ENCODE assay signal across 1 cellular context in the genomic region with DNA sequence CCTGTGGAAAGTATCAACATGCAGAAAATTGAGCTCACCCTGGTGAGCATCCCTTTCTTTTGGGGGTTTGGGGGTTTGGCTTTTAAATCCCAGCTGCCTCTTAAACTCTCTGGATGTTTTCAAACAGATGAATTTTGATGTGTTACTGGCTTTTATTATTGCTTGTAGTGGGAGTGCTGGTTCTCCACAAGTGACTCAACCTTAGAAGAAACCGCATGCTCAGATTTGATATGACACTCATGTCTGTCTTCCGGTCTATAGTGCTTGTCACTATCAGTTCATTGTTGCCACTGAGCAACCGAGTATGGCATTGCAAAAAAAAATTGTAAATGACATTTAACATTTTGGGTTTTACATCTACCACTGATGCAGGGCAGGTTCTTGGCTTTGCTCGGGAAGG.
A peak's percentile ranks its signal among the peaks of the same experiment; 100 is the strongest.
TF ChIP-seq lines count a peak whose summit lies in the region.

No MANE protein-coding gene starts in this region.

TF ChIP-seq in K562, 482 proteins besides CTCF, POLR2A, EP300 and RAD21 (continued from another document):
- TF ChIP-seq AFF1 (IDR thresholded peaks at IDR 0.05; ENCODE audit: low read depth in 1 of 2, partially characterized antibody in 2 of 2) (no peak), TCFL5 (CRISPR knock-in tag; conservative IDR thresholded peaks at IDR 0.05) (no peak), KDM1A (IDR thresholded peaks at IDR 0.05) (peak; percentile 14 to 59; a peak in 1 of 4 replicates), ZNF277 (CRISPR knock-in tag; IDR thresholded peaks at IDR 0.05; ENCODE audit: borderline replicate concordance) (no peak), FOSL1 (tag; conservative IDR thresholded peaks at IDR 0.05) (peak; percentile 80), NFXL1 (CRISPR knock-in tag; IDR thresholded peaks at IDR 0.05) (no peak), SUPT5H (IDR thresholded peaks at IDR 0.05) (no peak), CSDE1 (IDR thresholded peaks at IDR 0.05) (no peak), HEY1 (CRISPR knock-in tag; IDR thresholded peaks at IDR 0.05; ENCODE audit: borderline replicate concordance) (no peak), KLF13 (tag; IDR thresholded peaks at IDR 0.05; ENCODE audit: borderline replicate concordance, low read depth) (no peak), EP400 (IDR thresholded peaks at IDR 0.05) (no peak), JUND (IDR thresholded peaks at IDR 0.05; ENCODE audit: borderline replicate concordance, low read depth, low read length) (peak; percentile 26; the same call in 1 of the 2 replicates), JUND (tag; IDR thresholded peaks at IDR 0.05; ENCODE audit: borderline replicate concordance, low read depth, low read length) (no peak; the same call in 2 of the 3 replicates), RFX1 (IDR thresholded peaks at IDR 0.05) (no peak), CEBPG (CRISPR knock-in tag; IDR thresholded peaks at IDR 0.05) (no peak), CEBPG (tag; conservative IDR thresholded peaks at IDR 0.05 in 1 of 2, IDR thresholded peaks at IDR 0.05 in 1 of 2) (no peak), KLF10 (CRISPR knock-in tag; IDR thresholded peaks at IDR 0.05) (no peak), ARID1B (IDR thresholded peaks at IDR 0.05) (peak; percentile 29; the same call in 1 of the 2 replicates), OTX1 (CRISPR knock-in tag; IDR thresholded peaks at IDR 0.05) (no peak), ZFP30 (CRISPR knock-in tag; IDR thresholded peaks at IDR 0.05; ENCODE audit: borderline replicate concordance) (no peak), HMGN3 (IDR thresholded peaks at IDR 0.05; ENCODE audit: borderline replicate concordance, extremely low read depth, insufficient read length, low read depth, low read length) (no peak), ZEB2 (IDR thresholded peaks at IDR 0.05) (no peak), FOXK1 (CRISPR knock-in tag; IDR thresholded peaks at IDR 0.05; ENCODE audit: borderline replicate concordance) (no peak), RCOR1 (IDR thresholded peaks at IDR 0.05; ENCODE audit: borderline replicate concordance in 1 of 2, low read depth in 2 of 2, low read length in 2 of 2) (peak in 1 of 2 experiments; percentile 61; a peak in 1 of 4 replicates), UBTF (IDR thresholded peaks at IDR 0.05; ENCODE audit: borderline replicate concordance in 1 of 2, low read depth in 2 of 2, low read length in 2 of 2) (no peak), GTF2A2 (tag; IDR thresholded peaks at IDR 0.05) (no peak), MCM2 (IDR thresholded peaks at IDR 0.05; ENCODE audit: low read depth) (no peak), CBFA2T3 (IDR thresholded peaks at IDR 0.05) (0 out of 2 replicates have a peak, but pooled peaks have one; percentile 25), NCOA2 (IDR thresholded peaks at IDR 0.05; ENCODE audit: partially characterized antibody in 2 of 2) (no peak), RBM17 (IDR thresholded peaks at IDR 0.05; ENCODE audit: borderline replicate concordance, low read depth, low read length) (no peak)
- TF ChIP-seq, protein P1, sequence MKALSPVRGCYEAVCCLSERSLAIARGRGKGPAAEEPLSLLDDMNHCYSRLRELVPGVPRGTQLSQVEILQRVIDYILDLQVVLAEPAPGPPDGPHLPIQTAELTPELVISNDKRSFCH (CRISPR knock-in tag; IDR thresholded peaks at IDR 0.05), result no peak
- TF ChIP-seq, protein P1 (tag; IDR thresholded peaks at IDR 0.05), result no peak
TF ChIP-seq in K562: peak in this region for 6.
